In the genomic region with DNA sequence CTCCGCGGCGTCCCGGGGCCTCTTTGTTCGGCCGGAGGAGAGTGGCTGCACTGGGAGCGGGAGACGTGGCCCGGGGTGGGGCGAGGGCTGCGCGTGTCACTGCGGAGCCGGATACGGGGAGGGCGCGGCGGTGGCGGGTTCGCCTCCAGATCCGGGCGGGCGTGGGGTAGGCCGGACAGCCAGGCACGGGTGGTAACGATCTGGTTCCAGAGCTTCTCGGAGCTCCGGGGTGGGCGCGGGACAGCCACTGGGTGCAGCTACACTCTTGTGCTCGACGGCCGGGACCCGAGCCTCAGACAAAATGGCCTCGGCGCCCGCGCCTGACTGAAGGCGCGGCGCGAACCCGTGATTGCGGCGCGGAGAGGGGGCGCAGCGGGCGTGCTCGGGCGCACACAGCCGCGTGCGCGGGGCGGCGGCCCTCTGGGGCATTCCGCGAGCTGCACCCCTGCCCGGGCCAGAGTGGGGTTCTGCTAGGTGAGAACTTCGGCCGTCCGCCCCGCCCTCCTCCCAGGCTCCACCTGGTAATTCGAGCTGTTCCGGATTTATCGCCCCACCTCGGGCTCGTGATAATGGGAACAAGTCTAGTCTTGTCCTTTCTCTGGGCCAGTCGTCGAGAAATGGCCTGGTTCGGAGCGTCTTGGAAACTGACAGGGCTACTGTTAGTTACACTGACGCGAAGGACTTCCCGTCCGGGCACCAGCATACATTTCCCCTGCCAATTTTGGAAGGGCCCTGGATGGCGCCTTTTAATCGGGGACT, we compare ENCODE assay signal across 1 cellular context.
TF ChIP-seq lines count a peak whose summit lies in the region.

No MANE protein-coding gene starts in this region.

TF ChIP-seq in HepG2, 621 proteins besides CTCF, POLR2A, EP300 and RAD21 (continued from another document and continues in another):
- TF ChIP-seq, protein P1, sequence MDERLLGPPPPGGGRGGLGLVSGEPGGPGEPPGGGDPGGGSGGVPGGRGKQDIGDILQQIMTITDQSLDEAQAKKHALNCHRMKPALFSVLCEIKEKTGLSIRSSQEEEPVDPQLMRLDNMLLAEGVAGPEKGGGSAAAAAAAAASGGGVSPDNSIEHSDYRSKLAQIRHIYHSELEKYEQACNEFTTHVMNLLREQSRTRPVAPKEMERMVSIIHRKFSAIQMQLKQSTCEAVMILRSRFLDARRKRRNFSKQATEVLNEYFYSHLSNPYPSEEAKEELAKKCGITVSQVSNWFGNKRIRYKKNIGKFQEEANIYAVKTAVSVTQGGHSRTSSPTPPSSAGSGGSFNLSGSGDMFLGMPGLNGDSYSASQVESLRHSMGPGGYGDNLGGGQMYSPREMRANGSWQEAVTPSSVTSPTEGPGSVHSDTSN (CRISPR knock-in tag; IDR thresholded peaks at IDR 0.05) = no peak
- TF ChIP-seq RELA (CRISPR knock-in tag; IDR thresholded peaks at IDR 0.05) = no peak; the same call in 1 of the 2 replicates
- TF ChIP-seq PHF5A (CRISPR knock-in tag; IDR thresholded peaks at IDR 0.05; ENCODE audit: low read depth, unreplicated experiment) = no peak
- TF ChIP-seq SKI (IDR thresholded peaks at IDR 0.05; ENCODE audit: partially characterized antibody) = no peak
- TF ChIP-seq HOXA7 (CRISPR knock-in tag; IDR thresholded peaks at IDR 0.05) = 0 out of 2 replicates have a peak, but pooled peaks have one; percentile 30
- TF ChIP-seq RARG (CRISPR knock-in tag; IDR thresholded peaks at IDR 0.05; ENCODE audit: low read depth) = 0 out of 2 replicates have a peak, but pooled peaks have one; percentile 46
- no peak for TF ChIP-seq MAFF (IDR thresholded peaks at IDR 0.05; ENCODE audit: low read depth, low read length)
- TF ChIP-seq EED (CRISPR knock-in tag; IDR thresholded peaks at IDR 0.05) = no peak
- TF ChIP-seq FOXP4 (CRISPR knock-in tag; IDR thresholded peaks at IDR 0.05) = no peak; the same call in 1 of the 2 replicates
- TF ChIP-seq, protein P2, sequence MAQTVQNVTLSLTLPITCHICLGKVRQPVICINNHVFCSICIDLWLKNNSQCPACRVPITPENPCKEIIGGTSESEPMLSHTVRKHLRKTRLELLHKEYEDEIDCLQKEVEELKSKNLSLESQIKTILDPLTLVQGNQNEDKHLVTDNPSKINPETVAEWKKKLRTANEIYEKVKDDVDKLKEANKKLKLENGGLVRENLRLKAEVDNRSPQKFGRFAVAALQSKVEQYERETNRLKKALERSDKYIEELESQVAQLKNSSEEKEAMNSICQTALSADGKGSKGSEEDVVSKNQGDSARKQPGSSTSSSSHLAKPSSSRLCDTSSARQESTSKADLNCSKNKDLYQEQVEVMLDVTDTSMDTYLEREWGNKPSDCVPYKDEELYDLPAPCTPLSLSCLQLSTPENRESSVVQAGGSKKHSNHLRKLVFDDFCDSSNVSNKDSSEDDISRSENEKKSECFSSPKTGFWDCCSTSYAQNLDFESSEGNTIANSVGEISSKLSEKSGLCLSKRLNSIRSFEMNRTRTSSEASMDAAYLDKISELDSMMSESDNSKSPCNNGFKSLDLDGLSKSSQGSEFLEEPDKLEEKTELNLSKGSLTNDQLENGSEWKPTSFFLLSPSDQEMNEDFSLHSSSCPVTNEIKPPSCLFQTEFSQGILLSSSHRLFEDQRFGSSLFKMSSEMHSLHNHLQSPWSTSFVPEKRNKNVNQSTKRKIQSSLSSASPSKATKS (CRISPR knock-in tag; IDR thresholded peaks at IDR 0.05) = peak; percentile 83; the same call in 1 of the 2 replicates
- TF ChIP-seq, protein P3, sequence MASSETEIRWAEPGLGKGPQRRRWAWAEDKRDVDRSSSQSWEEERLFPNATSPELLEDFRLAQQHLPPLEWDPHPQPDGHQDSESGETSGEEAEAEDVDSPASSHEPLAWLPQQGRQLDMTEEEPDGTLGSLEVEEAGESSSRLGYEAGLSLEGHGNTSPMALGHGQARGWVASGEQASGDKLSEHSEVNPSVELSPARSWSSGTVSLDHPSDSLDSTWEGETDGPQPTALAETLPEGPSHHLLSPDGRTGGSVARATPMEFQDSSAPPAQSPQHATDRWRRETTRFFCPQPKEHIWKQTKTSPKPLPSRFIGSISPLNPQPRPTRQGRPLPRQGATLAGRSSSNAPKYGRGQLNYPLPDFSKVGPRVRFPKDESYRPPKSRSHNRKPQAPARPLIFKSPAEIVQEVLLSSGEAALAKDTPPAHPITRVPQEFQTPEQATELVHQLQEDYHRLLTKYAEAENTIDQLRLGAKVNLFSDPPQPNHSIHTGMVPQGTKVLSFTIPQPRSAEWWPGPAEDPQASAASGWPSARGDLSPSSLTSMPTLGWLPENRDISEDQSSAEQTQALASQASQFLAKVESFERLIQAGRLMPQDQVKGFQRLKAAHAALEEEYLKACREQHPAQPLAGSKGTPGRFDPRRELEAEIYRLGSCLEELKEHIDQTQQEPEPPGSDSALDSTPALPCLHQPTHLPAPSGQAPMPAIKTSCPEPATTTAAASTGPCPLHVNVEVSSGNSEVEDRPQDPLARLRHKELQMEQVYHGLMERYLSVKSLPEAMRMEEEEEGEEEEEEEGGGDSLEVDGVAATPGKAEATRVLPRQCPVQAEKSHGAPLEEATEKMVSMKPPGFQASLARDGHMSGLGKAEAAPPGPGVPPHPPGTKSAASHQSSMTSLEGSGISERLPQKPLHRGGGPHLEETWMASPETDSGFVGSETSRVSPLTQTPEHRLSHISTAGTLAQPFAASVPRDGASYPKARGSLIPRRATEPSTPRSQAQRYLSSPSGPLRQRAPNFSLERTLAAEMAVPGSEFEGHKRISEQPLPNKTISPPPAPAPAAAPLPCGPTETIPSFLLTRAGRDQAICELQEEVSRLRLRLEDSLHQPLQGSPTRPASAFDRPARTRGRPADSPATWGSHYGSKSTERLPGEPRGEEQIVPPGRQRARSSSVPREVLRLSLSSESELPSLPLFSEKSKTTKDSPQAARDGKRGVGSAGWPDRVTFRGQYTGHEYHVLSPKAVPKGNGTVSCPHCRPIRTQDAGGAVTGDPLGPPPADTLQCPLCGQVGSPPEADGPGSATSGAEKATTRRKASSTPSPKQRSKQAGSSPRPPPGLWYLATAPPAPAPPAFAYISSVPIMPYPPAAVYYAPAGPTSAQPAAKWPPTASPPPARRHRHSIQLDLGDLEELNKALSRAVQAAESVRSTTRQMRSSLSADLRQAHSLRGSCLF (CRISPR knock-in tag; IDR thresholded peaks at IDR 0.05; ENCODE audit: borderline replicate concordance) = no peak
- TF ChIP-seq, protein P4, sequence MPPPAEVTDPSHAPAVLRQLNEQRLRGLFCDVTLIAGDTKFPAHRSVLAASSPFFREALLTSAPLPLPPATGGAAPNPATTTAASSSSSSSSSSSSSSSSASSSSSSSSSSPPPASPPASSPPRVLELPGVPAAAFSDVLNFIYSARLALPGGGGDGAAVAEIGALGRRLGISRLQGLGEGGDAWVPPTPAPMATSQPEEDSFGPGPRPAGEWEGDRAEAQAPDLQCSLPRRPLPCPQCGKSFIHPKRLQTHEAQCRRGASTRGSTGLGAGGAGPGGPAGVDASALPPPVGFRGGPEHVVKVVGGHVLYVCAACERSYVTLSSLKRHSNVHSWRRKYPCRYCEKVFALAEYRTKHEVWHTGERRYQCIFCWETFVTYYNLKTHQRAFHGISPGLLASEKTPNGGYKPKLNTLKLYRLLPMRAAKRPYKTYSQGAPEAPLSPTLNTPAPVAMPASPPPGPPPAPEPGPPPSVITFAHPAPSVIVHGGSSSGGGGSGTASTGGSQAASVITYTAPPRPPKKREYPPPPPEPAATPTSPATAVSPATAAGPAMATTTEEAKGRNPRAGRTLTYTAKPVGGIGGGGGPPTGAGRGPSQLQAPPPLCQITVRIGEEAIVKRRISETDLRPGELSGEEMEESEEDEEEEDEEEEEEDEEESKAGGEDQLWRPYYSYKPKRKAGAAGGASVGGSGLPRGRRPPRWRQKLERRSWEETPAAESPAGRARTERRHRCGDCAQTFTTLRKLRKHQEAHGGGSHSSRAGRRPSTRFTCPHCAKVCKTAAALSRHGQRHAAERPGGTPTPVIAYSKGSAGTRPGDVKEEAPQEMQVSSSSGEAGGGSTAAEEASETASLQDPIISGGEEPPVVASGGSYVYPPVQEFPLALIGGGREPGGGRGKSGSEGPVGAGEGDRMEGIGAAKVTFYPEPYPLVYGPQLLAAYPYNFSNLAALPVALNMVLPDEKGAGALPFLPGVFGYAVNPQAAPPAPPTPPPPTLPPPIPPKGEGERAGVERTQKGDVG (CRISPR knock-in tag; IDR thresholded peaks at IDR 0.05; ENCODE audit: borderline replicate concordance) = no peak
- peak; percentile 54; the same call in 1 of the 2 replicates for TF ChIP-seq PITX1 (CRISPR knock-in tag; IDR thresholded peaks at IDR 0.05)
- TF ChIP-seq TMF1 (CRISPR knock-in tag; IDR thresholded peaks at IDR 0.05; ENCODE audit: low read depth) = peak; percentile 94
- TF ChIP-seq MLLT10 (CRISPR knock-in tag; IDR thresholded peaks at IDR 0.05) = no peak
- TF ChIP-seq JARID2 (CRISPR knock-in tag; IDR thresholded peaks at IDR 0.05; ENCODE audit: insufficient replicate concordance) = no peak
- no peak for TF ChIP-seq BRF2 (CRISPR knock-in tag; IDR thresholded peaks at IDR 0.05)
- TF ChIP-seq, protein P5, sequence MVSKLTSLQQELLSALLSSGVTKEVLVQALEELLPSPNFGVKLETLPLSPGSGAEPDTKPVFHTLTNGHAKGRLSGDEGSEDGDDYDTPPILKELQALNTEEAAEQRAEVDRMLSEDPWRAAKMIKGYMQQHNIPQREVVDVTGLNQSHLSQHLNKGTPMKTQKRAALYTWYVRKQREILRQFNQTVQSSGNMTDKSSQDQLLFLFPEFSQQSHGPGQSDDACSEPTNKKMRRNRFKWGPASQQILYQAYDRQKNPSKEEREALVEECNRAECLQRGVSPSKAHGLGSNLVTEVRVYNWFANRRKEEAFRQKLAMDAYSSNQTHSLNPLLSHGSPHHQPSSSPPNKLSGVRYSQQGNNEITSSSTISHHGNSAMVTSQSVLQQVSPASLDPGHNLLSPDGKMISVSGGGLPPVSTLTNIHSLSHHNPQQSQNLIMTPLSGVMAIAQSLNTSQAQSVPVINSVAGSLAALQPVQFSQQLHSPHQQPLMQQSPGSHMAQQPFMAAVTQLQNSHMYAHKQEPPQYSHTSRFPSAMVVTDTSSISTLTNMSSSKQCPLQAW (CRISPR knock-in tag; IDR thresholded peaks at IDR 0.05) = peak; percentile 82; the same call in 1 of the 2 replicates
- no peak for TF ChIP-seq FOXK2 (IDR thresholded peaks at IDR 0.05)
- no peak for TF ChIP-seq PHB2 (IDR thresholded peaks at IDR 0.05; ENCODE audit: partially characterized antibody)
- no peak for TF ChIP-seq ZFP36L2 (CRISPR knock-in tag; IDR thresholded peaks at IDR 0.05)
- no peak; the same call in 1 of the 2 replicates for TF ChIP-seq SMAD9 (CRISPR knock-in tag; IDR thresholded peaks at IDR 0.05)
- TF ChIP-seq ZNF180 (CRISPR knock-in tag; IDR thresholded peaks at IDR 0.05; ENCODE audit: borderline replicate concordance, low read depth) = no peak
- peak; percentile 52; the same call in 1 of the 2 replicates for TF ChIP-seq ZMYM2 (CRISPR knock-in tag; IDR thresholded peaks at IDR 0.05)
- 0 out of 2 replicates have a peak, but pooled peaks have one; percentile 8 for TF ChIP-seq ZMYM3 (CRISPR knock-in tag; IDR thresholded peaks at IDR 0.05)
- TF ChIP-seq TSC22D2 (CRISPR knock-in tag; IDR thresholded peaks at IDR 0.05; ENCODE audit: borderline replicate concordance) = peak; percentile 30; the same call in 1 of the 2 replicates
- peak; percentile 43; the same call in 1 of the 2 replicates for TF ChIP-seq SP2 (CRISPR knock-in tag; IDR thresholded peaks at IDR 0.05)
- TF ChIP-seq SRSF9 (IDR thresholded peaks at IDR 0.05; ENCODE audit: borderline replicate concordance, insufficient read depth, low read depth, low read length, poor library complexity, severe bottlenecking) = no peak
- peak; percentile 49 for TF ChIP-seq ZNF263 (CRISPR knock-in tag; IDR thresholded peaks at IDR 0.05)
- TF ChIP-seq ZNF790 (CRISPR knock-in tag; IDR thresholded peaks at IDR 0.05; ENCODE audit: borderline replicate concordance) = no peak
- peak; percentile 29; the same call in 1 of the 2 replicates for TF ChIP-seq ZSCAN21 (CRISPR knock-in tag; IDR thresholded peaks at IDR 0.05; ENCODE audit: borderline replicate concordance)
- TF ChIP-seq SAP130 (CRISPR knock-in tag; IDR thresholded peaks at IDR 0.05; ENCODE audit: low read depth) = peak; percentile 87
- TF ChIP-seq HMGXB4 (CRISPR knock-in tag; IDR thresholded peaks at IDR 0.05; ENCODE audit: borderline replicate concordance in 1 of 2, low read depth in 1 of 2) = peak; percentile 4 to 48; a peak in 3 of 4 replicates
- peak; percentile 77; the same call in 1 of the 2 replicates for TF ChIP-seq ELF1 (CRISPR knock-in tag; IDR thresholded peaks at IDR 0.05)
- peak; percentile 53; the same call in 1 of the 2 replicates for TF ChIP-seq FOXA3 (CRISPR knock-in tag; IDR thresholded peaks at IDR 0.05)
- no peak for TF ChIP-seq KAT8 (CRISPR knock-in tag; IDR thresholded peaks at IDR 0.05)
- TF ChIP-seq, protein P6, sequence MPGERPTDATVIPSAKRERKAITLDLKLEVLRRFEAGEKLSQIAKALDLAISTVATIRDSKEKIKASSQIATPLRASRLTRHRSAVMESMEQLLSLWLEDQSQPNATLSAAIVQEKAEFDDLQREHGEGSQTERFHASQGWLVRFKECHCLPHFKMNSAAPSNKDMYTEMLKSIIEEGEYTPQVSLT (CRISPR knock-in tag; IDR thresholded peaks at IDR 0.05; ENCODE audit: borderline replicate concordance, low read depth) = peak; percentile 97
